Comparison of ENCODE assay signal across 25 cellular contexts in the genomic region with DNA sequence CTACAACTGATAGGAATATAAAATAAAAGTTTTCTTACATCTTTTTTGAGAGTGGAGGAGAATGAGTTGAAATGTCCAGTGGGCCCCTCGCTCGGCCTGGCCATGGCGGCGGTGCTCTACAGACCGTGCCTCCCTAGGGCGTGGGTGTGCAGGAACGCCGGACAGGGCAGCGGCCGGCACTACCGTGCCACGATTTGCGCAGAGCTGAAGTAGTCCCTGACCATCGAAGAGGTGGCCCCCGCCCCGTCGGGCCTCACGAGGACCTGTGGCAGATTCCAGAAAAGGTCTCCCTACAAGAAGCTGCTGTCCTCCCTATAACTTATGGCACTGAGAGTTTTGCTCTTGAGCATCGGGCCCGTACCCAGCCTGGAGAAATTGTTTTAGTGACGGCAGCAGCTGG.
A peak's percentile ranks its signal among the peaks of the same experiment; 100 is the strongest.
DNase-seq lines count a peak whose midpoint lies in the region; ATAC-seq and TF ChIP-seq lines count a peak whose summit lies in the region.
"Had no signal": no experiment of that assay in that cellular context is flagged by ENCODE, and none has a peak within 500 bp of the region (broad histone marks: within the 10 kb centered on the region; RNA-seq: fewer than 3 reads in every experiment).

No MANE protein-coding gene starts in this region.

- no peak overlapping the region for H3K4me3 Mint-ChIP-seq in chondrocyte (ENCODE audit: unreplicated experiment)
- H3K4me3 Mint-ChIP-seq: CD14-positive monocyte; CD4-positive, alpha-beta memory T cell; CD4-positive, CD25-positive, alpha-beta regulatory T cell; CD8-positive, alpha-beta memory T cell had no signal

- intact Hi-C loops in upper lobe of right lung (cut with DNase I): no loop called here

- H3K36me3 Mint-ChIP-seq in chondrocyte (ENCODE audit: low read depth): no peaks in the 10 kb centered on the region
- H3K36me3 Mint-ChIP-seq: CD14-positive monocyte; CD4-positive, alpha-beta memory T cell; CD4-positive, CD25-positive, alpha-beta regulatory T cell; CD8-positive, alpha-beta memory T cell had no signal

- H3K4me3 ChIP-seq in SJCRH30 (no peak overlapping the region), upper lobe of right lung (no peak overlapping the region)
- H3K4me3 ChIP-seq: BLaER1, GM12878 had no signal

- DNase-seq in SJCRH30 (peak; percentile 38), chondrocyte (ENCODE audit: low spot score) (peak; percentile 86), mesenteric fat pad (ENCODE audit: low spot score) (peak; percentile 87), upper lobe of right lung (peak; percentile 60), SW 1271 (lab: John Stamatoyannopoulos, UW) (no peak), GM20000 (ENCODE audit: low spot score) (no peak)
- no peak for DNase-seq in stimulated activated naive CD4-positive, alpha-beta T cell treated with Interleukin-2 at 50 U/mL for 16 hours (lab: John Stamatoyannopoulos, UW)
- DNase-seq: 8988T; ACHN; BE2C; C1 segment of cervical spinal cord; CD4-positive, CD25-positive, alpha-beta regulatory T cell; CD8-positive, alpha-beta memory T cell; COR-L47; DMS 273 treated with DMSO at 0.1 percent for 48 hours; DMS153; DMS53; DMS79; DND-41; EL; GDM1 had no signal

- peaks cover 5% of the 10 kb centered on the region for H3K27me3 Mint-ChIP-seq in chondrocyte (ENCODE audit: low read depth)
- H3K27me3 Mint-ChIP-seq: CD4-positive, alpha-beta memory T cell; CD4-positive, CD25-positive, alpha-beta regulatory T cell had no signal

- H3K27me3 ChIP-seq in SJCRH30 (no peaks in the 10 kb centered on the region), upper lobe of right lung (no peaks in the 10 kb centered on the region)
- H3K27me3 ChIP-seq: BE2C, BLaER1 had no signal

- H3K36me3 ChIP-seq in SJCRH30 (no peaks in the 10 kb centered on the region), upper lobe of right lung (no peaks in the 10 kb centered on the region)
- H3K36me3 ChIP-seq: BE2C, BLaER1 had no signal

- TF ChIP-seq CTCF in chondrocyte (IDR thresholded peaks at IDR 0.05) (no peak), upper lobe of right lung (IDR thresholded peaks at IDR 0.05) (no peak), GM20000 (IDR thresholded peaks at IDR 0.05; ENCODE audit: extremely low read depth, missing control alignments) (no peak)

- H3K9me3 Mint-ChIP-seq in chondrocyte (ENCODE audit: low read depth): no peaks in the 10 kb centered on the region

- H3K4me1 ChIP-seq in SJCRH30 (no peaks in the 10 kb centered on the region), upper lobe of right lung (no peaks in the 10 kb centered on the region)
- H3K4me1 ChIP-seq: BE2C, BLaER1 had no signal

- H3K27ac Mint-ChIP-seq in chondrocyte (ENCODE audit: unreplicated experiment): no peak overlapping the region
- H3K27ac Mint-ChIP-seq: CD14-positive monocyte; CD4-positive, alpha-beta memory T cell; CD4-positive, CD25-positive, alpha-beta regulatory T cell; CD8-positive, alpha-beta memory T cell had no signal

- no peak overlapping the region for H3K27ac ChIP-seq in SJCRH30
- no peak overlapping the region for H3K27ac ChIP-seq in upper lobe of right lung
- H3K27ac ChIP-seq: BLaER1 had no signal

- no peaks in the 10 kb centered on the region for H3K9me3 ChIP-seq in SJCRH30 (replicated peaks)
- no peaks in the 10 kb centered on the region for H3K9me3 ChIP-seq in upper lobe of right lung
- H3K9me3 ChIP-seq: BE2C, BLaER1 had no signal

- ATAC-seq in upper lobe of right lung: no peak
- ATAC-seq: GM12878 had no signal

- H3K4me1 Mint-ChIP-seq in chondrocyte (ENCODE audit: low read depth): no peaks in the 10 kb centered on the region
- H3K4me1 Mint-ChIP-seq: CD14-positive monocyte; CD4-positive, alpha-beta memory T cell; CD4-positive, CD25-positive, alpha-beta regulatory T cell; CD8-positive, alpha-beta memory T cell had no signal

Comparison
In these comparisons a context has a peak if more than half of its experiments do, and no peak if none do; other contexts are left out.
1. DNase-seq: peak in SJCRH30 (2 of 2), chondrocyte (single experiment), mesenteric fat pad (single experiment) and upper lobe of right lung (single experiment); none in SW 1271 (0 of 2), stimulated activated naive CD4-positive, alpha-beta T cell treated with Interleukin-2 at 50 U/mL for 16 hours (single experiment) and GM20000 (single experiment).